In genomic region chr2:160970052-160970846, GRCh38 we compare ENCODE assay signal across 8 cellular contexts.
DNase-seq lines count a peak whose midpoint lies in the region; ATAC-seq, FAIRE-seq and TF ChIP-seq lines count a peak whose summit lies in the region.

No MANE protein-coding gene starts in this region.

- TF ChIP-seq CTCF in GM12874 (IDR thresholded peaks at IDR 0.05; ENCODE audit: insufficient read depth, low read depth, low read length) = peak; percentile 35; the same call in 1 of the 2 replicates
- peak; percentile 56 for TF ChIP-seq CTCF in bronchial epithelial cell (IDR thresholded peaks at IDR 0.05; ENCODE audit: insufficient read depth, low read length, severe bottlenecking)
- peak; percentile 73 to 79 for TF ChIP-seq CTCF in tibial artery (IDR thresholded peaks at IDR 0.05)

- H3K4me1 ChIP-seq in ACC112 (ENCODE audit: control insufficient read depth, insufficient read depth, low read length, unreplicated experiment) = peaks cover 7% of the 10 kb centered on the region
- peaks cover 0 to 4% (median 2%) of the 10 kb centered on the region in 4 donors for H3K4me1 ChIP-seq in tibial artery

- intact Hi-C loops in tibial artery (cut with DNase I; ENCODE audit: low total_unique reads) = no loop called here

- H3K27ac ChIP-seq in ACC112 (ENCODE audit: low read depth, low read length) (peak overlapping the region; percentile 80), tibial artery (peak overlapping the region; percentile 26 to 68)

- H3K36me3 ChIP-seq in ACC112 (ENCODE audit: insufficient read depth, low read length) (no peaks in the 10 kb centered on the region), bronchial epithelial cell (ENCODE audit: control insufficient read depth, insufficient read depth, low read length) (no peaks in the 10 kb centered on the region), tibial artery (no peaks in the 10 kb centered on the region)

- peak overlapping the region; percentile 86 for H2AFZ ChIP-seq in ACC112 (ENCODE audit: low read length, unreplicated experiment)

- ATAC-seq in GM21717 (IDR thresholded peaks at IDR 0.05; ENCODE audit: unreplicated experiment) = no peak

- no peaks in the 10 kb centered on the region for H3K27me3 ChIP-seq in ACC112 (ENCODE audit: insufficient read depth, low read length)
- H3K27me3 ChIP-seq in bronchial epithelial cell (ENCODE audit: control insufficient read depth, insufficient read depth, low read length) = no peaks in the 10 kb centered on the region
- H3K27me3 ChIP-seq in tibial artery = no peaks in the 10 kb centered on the region

- H3K79me2 ChIP-seq in ACC112 (ENCODE audit: control insufficient read depth, insufficient read depth, low read length, unreplicated experiment) = no peaks in the 10 kb centered on the region

- peak overlapping the region; percentile 63 for H3K4me3 ChIP-seq in ACC112 (ENCODE audit: low read depth, low read length)
- H3K4me3 ChIP-seq in bronchial epithelial cell (ENCODE audit: low read depth, low read length) = peak overlapping the region; percentile 2
- peak overlapping the region; percentile 28 to 33 for H3K4me3 ChIP-seq in tibial artery

- H3K9me3 ChIP-seq in tibial artery = no peaks in the 10 kb centered on the region

- no peak for FAIRE-seq in bronchial epithelial cell (lab: Jason Lieb, UNC)

- peak; percentile 44 for DNase-seq in NCI-H345 treated with DMSO at 0.1 percent for 48 hours (lab: John Stamatoyannopoulos, UW; ENCODE audit: unreplicated experiment)
- peak; percentile 65 for DNase-seq in bronchial epithelial cell (ENCODE audit: low read depth)
- peak; percentile 83 for DNase-seq in kidney tubule cell (ENCODE audit: low spot score)
- peak in 1 of 2 donors; percentile 34 for DNase-seq in tibial artery
- no peak for DNase-seq in ureter (ENCODE audit: low spot score)

Comparison
In these comparisons a context has a peak if more than half of its experiments do, and no peak if none do; other contexts are left out.
1. H3K4me3 ChIP-seq: peak in every context shown above with its lines; median percentile 63 in ACC112; 30 in tibial artery; 2 in bronchial epithelial cell.